Comparison of ENCODE assay signal across 10 cellular contexts in the genomic region with DNA sequence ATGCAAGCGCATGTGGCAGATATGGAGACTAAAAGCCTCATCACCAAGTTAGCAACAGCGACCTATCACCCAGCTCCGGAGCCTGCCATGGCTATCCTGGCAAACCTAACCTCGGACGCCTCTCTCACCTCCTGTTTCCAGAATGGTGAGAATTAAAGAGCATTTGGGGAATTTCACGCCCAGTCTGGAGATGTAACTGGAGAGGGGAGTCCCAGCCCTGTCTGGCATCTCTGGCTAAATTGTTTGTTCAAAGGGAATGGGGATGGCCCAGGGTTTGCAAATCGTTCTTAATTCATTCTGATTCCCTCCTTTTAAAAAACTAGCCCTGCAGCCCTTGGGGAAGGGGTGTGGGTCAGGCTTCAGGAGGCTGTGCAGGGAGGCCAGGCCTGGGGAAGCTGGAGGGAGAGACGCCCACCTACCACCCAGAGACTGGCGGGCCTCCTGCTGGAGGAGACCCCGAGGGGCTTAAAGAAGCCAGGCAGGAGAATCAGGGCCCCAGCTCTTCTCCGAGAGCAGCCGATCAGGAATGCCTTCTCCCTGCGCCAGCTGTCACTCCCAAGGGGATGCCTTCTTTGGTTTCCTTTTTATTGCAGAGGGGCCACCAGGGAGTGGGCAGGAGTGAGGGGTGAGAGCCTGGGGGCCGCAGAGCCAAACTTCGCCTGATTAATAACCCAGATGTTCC. TPM values are rescaled to one million over a fixed set of nuclear protein-coding genes. Genes with fewer than 3 reads are reported as not detected.
A peak's percentile ranks its signal among the peaks of the same experiment; 100 is the strongest.
DNase-seq lines count a peak whose midpoint lies in the region; ATAC-seq, FAIRE-seq and TF ChIP-seq lines count a peak whose summit lies in the region.
"Had no signal": no experiment of that assay in that cellular context is flagged by ENCODE, and none has a peak within 500 bp of the region (broad histone marks: within the 10 kb centered on the region; RNA-seq: fewer than 3 reads in every experiment).

No MANE protein-coding gene starts in this region.

- H3K4me2 ChIP-seq in Loucy (ENCODE audit: low read depth, low read length, poor library complexity, severe bottlenecking) = peak overlapping the region; percentile 70
- peak overlapping the region; percentile 86 for H3K4me2 ChIP-seq in osteoblast (ENCODE audit: insufficient read depth, low read length)

- ATAC-seq in HG03039 (IDR thresholded peaks at IDR 0.05; ENCODE audit: unreplicated experiment) = no peak

- H3K36me3 ChIP-seq in Loucy (ENCODE audit: insufficient read depth, low read length) = no peaks in the 10 kb centered on the region
- no peaks in the 10 kb centered on the region for H3K36me3 ChIP-seq in esophagus squamous epithelium
- no peaks in the 10 kb centered on the region for H3K36me3 ChIP-seq in osteoblast (ENCODE audit: insufficient read depth, low read length)
- no peaks in the 10 kb centered on the region for H3K36me3 ChIP-seq in small intestine (ENCODE audit: control insufficient read depth in 2 of 2, insufficient read depth in 2 of 2, low read length in 2 of 2)

- H3F3A ChIP-seq in Loucy (ENCODE audit: low read depth) = no peaks in the 10 kb centered on the region

- H3K9me3 ChIP-seq in AG04450 (ENCODE audit: control insufficient read depth, insufficient read depth, low read length) (no peaks in the 10 kb centered on the region; the same call in 1 of the 2 replicates), Loucy (ENCODE audit: insufficient read depth, low read depth, low read length) (no peaks in the 10 kb centered on the region), esophagus squamous epithelium (no peaks in the 10 kb centered on the region), osteoblast (ENCODE audit: low read depth, low read length) (no peaks in the 10 kb centered on the region), small intestine (ENCODE audit: control insufficient read depth, low read depth) (no peaks in the 10 kb centered on the region)

- H3K79me2 ChIP-seq in Loucy (ENCODE audit: insufficient read depth, low read length) = peaks cover 14% of the 10 kb centered on the region; the same call in 1 of the 2 replicates
- peaks cover 32% of the 10 kb centered on the region for H3K79me2 ChIP-seq in osteoblast (ENCODE audit: insufficient read depth, low read length)

- TF ChIP-seq POLR2A in esophagus squamous epithelium (IDR thresholded peaks at IDR 0.05) = no peak

- H4K20me1 ChIP-seq in Loucy (ENCODE audit: insufficient read depth, low read length, poor library complexity, severe bottlenecking) (no peaks in the 10 kb centered on the region), osteoblast (ENCODE audit: insufficient read depth, low read length) (peaks cover 23% of the 10 kb centered on the region)

- H3K9me2 ChIP-seq in Loucy (replicated peaks; ENCODE audit: low read depth, low read length) = no peaks in the 10 kb centered on the region

- FAIRE-seq in small intestine (lab: Jason Lieb, UNC) = no peak

- H3K4me3 ChIP-seq in AG04450 (ENCODE audit: low read depth, low read length) (peak overlapping the region; percentile 46), Loucy (ENCODE audit: low read length, poor library complexity, severe bottlenecking) (peak overlapping the region; percentile 72), esophagus squamous epithelium (peak overlapping the region; percentile 41 to 77 (median 60)), osteoblast (ENCODE audit: insufficient read depth, low read length) (peak overlapping the region; percentile 99), small intestine (ENCODE audit: low read depth in 1 of 2, low read length in 2 of 2) (no peak overlapping the region)

- POLR2A ChIA-PET in AG04450 (lab: Yijun Ruan, JAX) = interaction anchor here (0.6 to 1.4 kb wide), 9 partner anchors 16 to 1482 kb away, joined by 3 to 9 read pairs (median 3); no protein-coding TSS in a partner anchor

- TF ChIP-seq CTCF in AG04450 (IDR thresholded peaks at IDR 0.05; ENCODE audit: low read depth, low read length) (no peak), Loucy (conservative IDR thresholded peaks at IDR 0.05; ENCODE audit: low read length) (no peak), esophagus squamous epithelium (IDR thresholded peaks at IDR 0.05) (no peak), osteoblast (IDR thresholded peaks at IDR 0.05; ENCODE audit: extremely low read depth, low read depth, low read length) (no peak)

- intact Hi-C loops in esophagus squamous epithelium (cut with DNase I) = no loop called here

- H3K4me1 ChIP-seq in Loucy (ENCODE audit: insufficient read depth, low read length, poor library complexity, severe bottlenecking) = peaks cover 13% of the 10 kb centered on the region
- peaks cover 21 to 49% (median 26%) of the 10 kb centered on the region in 3 donors for H3K4me1 ChIP-seq in esophagus squamous epithelium
- peaks cover 23% of the 10 kb centered on the region for H3K4me1 ChIP-seq in osteoblast (ENCODE audit: insufficient read depth, low read length)
- no peaks in the 10 kb centered on the region for H3K4me1 ChIP-seq in small intestine (ENCODE audit: control insufficient read depth in 2 of 2, insufficient read depth in 1 of 2, low read depth in 1 of 2, low read length in 1 of 2)

- WGBS in esophagus squamous epithelium, 2 donors = 64 to 91% methylated on average over 6 to 9 of the region's 15 CpGs
- WGBS in small intestine, 3 donors = 34 to 60% (median 46%) methylated on average over 15 of the region's 15 CpGs

- DNase-seq in AG04450 (ENCODE audit: low read depth, low spot score) (no peak), esophagus squamous epithelium (lab: John Stamatoyannopoulos, UW) (no peak), osteoblast (ENCODE audit: insufficient read length, low spot score, missing footprints) (peak; percentile 94), small intestine (no peak), amniotic stem cell (lab: John Stamatoyannopoulos, UW) (no peak)
- no peak for DNase-seq in activated CD4-positive, alpha-beta T cell treated with anti-CD3 and anti-CD28 coated beads, Interleukin-2, amount 50 U/mL, for 1 hour
- DNase-seq: KG1, NCI-H774 had no signal

- CTCF ChIA-PET in AG04450 (lab: Charles Lee) = interaction anchor here (1.3 to 2.1 kb wide), 2 partner anchors 191 to 469 kb away, joined by 3 to 10 read pairs; no protein-coding TSS in a partner anchor

- H3K9ac ChIP-seq in Loucy (ENCODE audit: low read depth, low read length, poor library complexity, severe bottlenecking) = peak overlapping the region; percentile 60

- H3K27ac ChIP-seq in AG04450 (ENCODE audit: low read depth, low read length) (peak overlapping the region; percentile 80), esophagus squamous epithelium (peak overlapping the region; percentile 74 to 94 (median 85)), osteoblast (ENCODE audit: low read depth, low read length) (peak overlapping the region; percentile 90), small intestine (ENCODE audit: low read depth in 1 of 2, low read length in 1 of 2) (peak overlapping the region in 1 of 2 donors; percentile 40)

- H3K27me3 ChIP-seq in AG04450 (ENCODE audit: control insufficient read depth, insufficient read depth, low read length) = no peaks in the 10 kb centered on the region
- peaks cover 7% of the 10 kb centered on the region for H3K27me3 ChIP-seq in Loucy (ENCODE audit: insufficient read depth, low read length, poor library complexity, severe bottlenecking)
- peaks cover 0 to 73% (median 0%) of the 10 kb centered on the region in 4 donors for H3K27me3 ChIP-seq in esophagus squamous epithelium
- no peaks in the 10 kb centered on the region for H3K27me3 ChIP-seq in osteoblast (ENCODE audit: insufficient read depth, low read length)
- H3K27me3 ChIP-seq in small intestine (ENCODE audit: control insufficient read depth in 2 of 2, insufficient read depth in 2 of 2, low read length in 2 of 2) = peaks cover 5 to 7% of the 10 kb centered on the region in 2 donors

- H2AFZ ChIP-seq in Loucy (ENCODE audit: low read length) = peak overlapping the region; percentile 73; the same call in 1 of the 2 replicates
- H2AFZ ChIP-seq in osteoblast (ENCODE audit: low read length) = peak overlapping the region; percentile 82

RNA-seq across cellular contexts. Expression of a gene that starts 1.0 kb away (rescaled TPM):
- polyA plus RNA-seq in AG04450 (2011; rRNA removed) (73.3 and 91.7 TPM in 2 replicates), small intestine (1 to 10 TPM in 2 of 3 donors, under 1 TPM in 1; 0.22 to 9.5 (median 1.4) TPM)
- polyA minus RNA-seq in AG04450 (2011; rRNA and poly(A)+ RNA removed) = 87.1 and 99.8 TPM in 2 replicates
- total RNA-seq in esophagus squamous epithelium (10 to 100 TPM in 1 of 4 donors, 1 to 10 TPM in 3; 4.0 to 12.8 (median 6.3) TPM), osteoblast (571 and 801 TPM in 2 replicates)

Comparison
In these comparisons a context has a peak if more than half of its experiments do, and no peak if none do; other contexts are left out.
1. H3K4me3 ChIP-seq: peak in AG04450 (single experiment), Loucy (single experiment), esophagus squamous epithelium (4 of 4) and osteoblast (single experiment); none in small intestine (0 of 2).
2. RNA of a gene that starts 1.0 kb away (total RNA-seq): 571 to 801 TPM in osteoblast; 4.0 to 12.8 TPM in esophagus squamous epithelium; every median in the first group is over 10 times any median in the second.